ENCODE assay signal across 9 cellular contexts in the genomic region with DNA sequence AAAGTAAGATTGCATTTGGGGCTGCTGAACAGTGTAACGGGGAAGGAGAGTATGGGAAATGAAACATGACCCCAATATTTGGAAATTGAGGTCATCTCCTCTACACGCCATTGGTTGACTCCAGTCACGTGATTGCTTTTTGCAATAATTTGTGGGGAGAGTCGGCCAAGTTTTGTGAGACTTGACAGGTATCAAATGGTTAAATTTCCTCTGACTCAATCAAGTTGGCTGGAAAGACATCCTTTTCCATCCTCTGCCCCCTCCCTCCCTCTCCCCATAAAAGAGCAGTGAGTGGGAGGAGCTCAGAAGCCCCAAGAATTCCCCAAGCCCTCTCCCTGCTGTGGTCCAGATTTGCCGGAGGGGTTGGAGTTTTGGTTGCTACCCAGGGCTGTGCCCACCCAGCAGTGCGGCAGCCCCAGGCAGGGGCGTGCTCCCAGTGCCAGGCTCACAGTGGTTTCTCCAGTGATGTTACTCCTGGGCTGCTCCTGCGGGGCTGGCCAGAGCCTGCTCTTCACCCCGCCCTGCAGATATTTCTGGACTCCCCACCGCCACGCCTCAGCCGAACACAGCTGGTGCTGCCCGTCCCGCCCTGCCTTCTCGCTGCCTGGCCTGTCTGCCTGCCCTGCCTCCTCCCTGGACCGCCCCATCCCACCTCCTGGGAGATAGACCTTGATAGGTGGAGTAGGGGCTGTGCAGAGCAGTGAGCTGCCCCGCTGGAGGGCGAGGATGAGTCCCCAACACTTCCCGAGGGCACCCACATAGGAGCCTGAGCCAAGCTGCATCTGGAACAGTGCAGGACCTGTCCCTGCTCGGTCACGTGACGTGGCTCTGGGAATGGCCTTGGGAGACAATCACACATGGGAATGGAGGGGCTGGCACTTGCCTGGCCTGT. TPM values are rescaled to one million over a fixed set of nuclear protein-coding genes. Genes with fewer than 3 reads are reported as not detected.
DNase-seq lines count a peak whose midpoint lies in the region; ATAC-seq and TF ChIP-seq lines count a peak whose summit lies in the region.
"Had no signal": no experiment of that assay in that cellular context is flagged by ENCODE, and none has a peak within 500 bp of the region (broad histone marks: within the 10 kb centered on the region; RNA-seq: fewer than 3 reads in every experiment).

No MANE protein-coding gene starts in this region.

- DNase-seq in COLO829 (ENCODE audit: low spot score), result peak; percentile 36
- peak; percentile 77 to 86 for DNase-seq in psoas muscle
- DNase-seq: naive B cell had no signal

- no peak for TF ChIP-seq EP300 in gastroesophageal sphincter (IDR thresholded peaks at IDR 0.05)

- TF ChIP-seq CTCF in gastroesophageal sphincter (IDR thresholded peaks at IDR 0.05) (no peak), psoas muscle (IDR thresholded peaks at IDR 0.05) (no peak)

- no peaks in the 10 kb centered on the region for H3K9me3 ChIP-seq in gastroesophageal sphincter
- no peaks in the 10 kb centered on the region for H3K9me3 ChIP-seq in psoas muscle

- H3K4me1 ChIP-seq in gastroesophageal sphincter, result peaks cover 4 to 85% (median 50%) of the 10 kb centered on the region in 3 donors
- H3K4me1 ChIP-seq in psoas muscle, result no peaks in the 10 kb centered on the region

- H3K36me3 ChIP-seq in gastroesophageal sphincter (peaks cover 0 to 6% of the 10 kb centered on the region in 2 donors), psoas muscle (ENCODE audit: insufficient read depth in 1 of 2, low read depth in 1 of 2) (no peaks in the 10 kb centered on the region)

- WGBS in gastroesophageal sphincter (ENCODE audit: low coverage in 1 of 2), 2 donors, result 5 to 21% methylated on average over 3 to 5 of the region's 22 CpGs
- WGBS in psoas muscle, 3 donors, result 13 to 21% (median 15%) methylated on average over 22 of the region's 22 CpGs

- no peaks in the 10 kb centered on the region for H3K27me3 ChIP-seq in gastroesophageal sphincter
- H3K27me3 ChIP-seq in psoas muscle (ENCODE audit: insufficient read depth in 3 of 3, low read length in 2 of 3), result peaks cover 0 to 70% (median 15%) of the 10 kb centered on the region in 3 donors

- ATAC-seq in SK-N-SH treated with all-trans-retinoic acid at 6 μM for 48 hours (peak; percentile 57), gastroesophageal sphincter (peak; percentile 62), psoas muscle (peak; percentile 58 to 65 (median 62)), GM21825 (IDR thresholded peaks at IDR 0.05; ENCODE audit: unreplicated experiment) (no peak), GM21390 (IDR thresholded peaks at IDR 0.05; ENCODE audit: unreplicated experiment) (no peak), HG03442 (IDR thresholded peaks at IDR 0.05; ENCODE audit: unreplicated experiment) (no peak), HG03039 (IDR thresholded peaks at IDR 0.05; ENCODE audit: unreplicated experiment) (no peak)

- intact Hi-C loops in psoas muscle (cut with DNase I), result loop anchor here in 1 of 2 donors (10.0 kb wide), 1 partner anchor 190 kb away; no protein-coding TSS in a partner anchor

- peak in 1 of 2 donors; percentile 12 for TF ChIP-seq POLR2A in gastroesophageal sphincter (IDR thresholded peaks at IDR 0.05)

- H3K27ac ChIP-seq in gastroesophageal sphincter (peak overlapping the region; percentile 49 to 100 (median 92)), psoas muscle (no peak overlapping the region)

- H3K4me3 ChIP-seq in gastroesophageal sphincter (peak overlapping the region; percentile 17 to 94), psoas muscle (peak overlapping the region; percentile 45)

TF ChIP-seq in SK-N-SH treated with all-trans-retinoic acid at 6 μM for 48 hours, 23 proteins besides CTCF, POLR2A, EP300 and RAD21:
- TF ChIP-seq ARNTL (CRISPR knock-in tag; IDR thresholded peaks at IDR 0.05; ENCODE audit: borderline replicate concordance, low read depth) (no peak), CSDC2 (CRISPR knock-in tag; IDR thresholded peaks at IDR 0.05) (no peak), ESRRG (CRISPR knock-in tag; IDR thresholded peaks at IDR 0.05) (no peak), OSR1 (CRISPR knock-in tag; IDR thresholded peaks at IDR 0.05) (no peak), TCF4 (CRISPR knock-in tag; IDR thresholded peaks at IDR 0.05; ENCODE audit: borderline replicate concordance) (no peak), ZC3H10 (CRISPR knock-in tag; IDR thresholded peaks at IDR 0.05) (no peak), TOX (CRISPR knock-in tag; IDR thresholded peaks at IDR 0.05; ENCODE audit: borderline replicate concordance) (no peak), TSHZ2 (CRISPR knock-in tag; IDR thresholded peaks at IDR 0.05) (no peak), ZNF8 (CRISPR knock-in tag; IDR thresholded peaks at IDR 0.05) (no peak), ISL1 (CRISPR knock-in tag; IDR thresholded peaks at IDR 0.05) (0 out of 2 replicates have a peak, but pooled peaks have one; percentile 23), RARB (CRISPR knock-in tag; IDR thresholded peaks at IDR 0.05) (no peak), ZNF565 (CRISPR knock-in tag; conservative IDR thresholded peaks at IDR 0.05; ENCODE audit: low read depth) (no peak)
- TF ChIP-seq, protein P1, sequence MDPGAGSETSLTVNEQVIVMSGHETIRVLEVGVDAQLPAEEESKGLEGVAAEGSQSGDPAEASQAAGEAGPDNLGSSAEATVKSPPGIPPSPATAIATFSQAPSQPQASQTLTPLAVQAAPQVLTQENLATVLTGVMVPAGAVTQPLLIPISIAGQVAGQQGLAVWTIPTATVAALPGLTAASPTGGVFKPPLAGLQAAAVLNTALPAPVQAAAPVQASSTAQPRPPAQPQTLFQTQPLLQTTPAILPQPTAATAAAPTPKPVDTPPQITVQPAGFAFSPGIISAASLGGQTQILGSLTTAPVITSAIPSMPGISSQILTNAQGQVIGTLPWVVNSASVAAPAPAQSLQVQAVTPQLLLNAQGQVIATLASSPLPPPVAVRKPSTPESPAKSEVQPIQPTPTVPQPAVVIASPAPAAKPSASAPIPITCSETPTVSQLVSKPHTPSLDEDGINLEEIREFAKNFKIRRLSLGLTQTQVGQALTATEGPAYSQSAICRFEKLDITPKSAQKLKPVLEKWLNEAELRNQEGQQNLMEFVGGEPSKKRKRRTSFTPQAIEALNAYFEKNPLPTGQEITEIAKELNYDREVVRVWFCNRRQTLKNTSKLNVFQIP (CRISPR knock-in tag; IDR thresholded peaks at IDR 0.05; ENCODE audit: borderline replicate concordance, low read depth), result no peak
- TF ChIP-seq, protein P2, sequence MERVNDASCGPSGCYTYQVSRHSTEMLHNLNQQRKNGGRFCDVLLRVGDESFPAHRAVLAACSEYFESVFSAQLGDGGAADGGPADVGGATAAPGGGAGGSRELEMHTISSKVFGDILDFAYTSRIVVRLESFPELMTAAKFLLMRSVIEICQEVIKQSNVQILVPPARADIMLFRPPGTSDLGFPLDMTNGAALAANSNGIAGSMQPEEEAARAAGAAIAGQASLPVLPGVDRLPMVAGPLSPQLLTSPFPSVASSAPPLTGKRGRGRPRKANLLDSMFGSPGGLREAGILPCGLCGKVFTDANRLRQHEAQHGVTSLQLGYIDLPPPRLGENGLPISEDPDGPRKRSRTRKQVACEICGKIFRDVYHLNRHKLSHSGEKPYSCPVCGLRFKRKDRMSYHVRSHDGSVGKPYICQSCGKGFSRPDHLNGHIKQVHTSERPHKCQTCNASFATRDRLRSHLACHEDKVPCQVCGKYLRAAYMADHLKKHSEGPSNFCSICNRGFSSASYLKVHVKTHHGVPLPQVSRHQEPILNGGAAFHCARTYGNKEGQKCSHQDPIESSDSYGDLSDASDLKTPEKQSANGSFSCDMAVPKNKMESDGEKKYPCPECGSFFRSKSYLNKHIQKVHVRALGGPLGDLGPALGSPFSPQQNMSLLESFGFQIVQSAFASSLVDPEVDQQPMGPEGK (CRISPR knock-in tag; IDR thresholded peaks at IDR 0.05; ENCODE audit: borderline replicate concordance), result 0 out of 2 replicates have a peak, but pooled peaks have one; percentile 22
- TF ChIP-seq, protein P3, sequence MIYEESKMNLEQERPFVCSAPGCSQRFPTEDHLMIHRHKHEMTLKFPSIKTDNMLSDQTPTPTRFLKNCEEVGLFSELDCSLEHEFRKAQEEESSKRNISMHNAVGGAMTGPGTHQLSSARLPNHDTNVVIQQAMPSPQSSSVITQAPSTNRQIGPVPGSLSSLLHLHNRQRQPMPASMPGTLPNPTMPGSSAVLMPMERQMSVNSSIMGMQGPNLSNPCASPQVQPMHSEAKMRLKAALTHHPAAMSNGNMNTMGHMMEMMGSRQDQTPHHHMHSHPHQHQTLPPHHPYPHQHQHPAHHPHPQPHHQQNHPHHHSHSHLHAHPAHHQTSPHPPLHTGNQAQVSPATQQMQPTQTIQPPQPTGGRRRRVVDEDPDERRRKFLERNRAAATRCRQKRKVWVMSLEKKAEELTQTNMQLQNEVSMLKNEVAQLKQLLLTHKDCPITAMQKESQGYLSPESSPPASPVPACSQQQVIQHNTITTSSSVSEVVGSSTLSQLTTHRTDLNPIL (CRISPR knock-in tag; IDR thresholded peaks at IDR 0.05; ENCODE audit: low read depth), result peak; percentile 41; the same call in 1 of the 2 replicates

RNA-seq across cellular contexts. Expression of gene COL5A1, which starts 3.4 kb away (rescaled TPM):
- total RNA-seq in gastroesophageal sphincter, result 10 to 100 TPM; 48.5 to 86.4 (median 74.9) TPM
- total RNA-seq in psoas muscle, result 10 to 100 TPM in 1 of 4 donors, 1 to 10 TPM in 3; 3.4 to 11.3 (median 4.7) TPM
- 1 to 10 TPM; 1.7 to 2.8 (median 2.6) TPM for polyA plus RNA-seq in psoas muscle

Comparison
In these comparisons a context has a peak if more than half of its experiments do, and no peak if none do; other contexts are left out.
1. ATAC-seq: peak in SK-N-SH treated with all-trans-retinoic acid at 6 μM for 48 hours (single experiment), gastroesophageal sphincter (single experiment) and psoas muscle (4 of 4); none in GM21825 (single experiment), GM21390 (single experiment), HG03442 (single experiment) and HG03039 (single experiment).
2. RNA of gene COL5A1, which starts 3.4 kb away (total RNA-seq): 48.5 to 86.4 TPM in gastroesophageal sphincter; 3.4 to 11.3 TPM in psoas muscle; every median in the first group is over 4 times any median in the second.